ENCODE assay signal across 8 cellular contexts in the genomic region with DNA sequence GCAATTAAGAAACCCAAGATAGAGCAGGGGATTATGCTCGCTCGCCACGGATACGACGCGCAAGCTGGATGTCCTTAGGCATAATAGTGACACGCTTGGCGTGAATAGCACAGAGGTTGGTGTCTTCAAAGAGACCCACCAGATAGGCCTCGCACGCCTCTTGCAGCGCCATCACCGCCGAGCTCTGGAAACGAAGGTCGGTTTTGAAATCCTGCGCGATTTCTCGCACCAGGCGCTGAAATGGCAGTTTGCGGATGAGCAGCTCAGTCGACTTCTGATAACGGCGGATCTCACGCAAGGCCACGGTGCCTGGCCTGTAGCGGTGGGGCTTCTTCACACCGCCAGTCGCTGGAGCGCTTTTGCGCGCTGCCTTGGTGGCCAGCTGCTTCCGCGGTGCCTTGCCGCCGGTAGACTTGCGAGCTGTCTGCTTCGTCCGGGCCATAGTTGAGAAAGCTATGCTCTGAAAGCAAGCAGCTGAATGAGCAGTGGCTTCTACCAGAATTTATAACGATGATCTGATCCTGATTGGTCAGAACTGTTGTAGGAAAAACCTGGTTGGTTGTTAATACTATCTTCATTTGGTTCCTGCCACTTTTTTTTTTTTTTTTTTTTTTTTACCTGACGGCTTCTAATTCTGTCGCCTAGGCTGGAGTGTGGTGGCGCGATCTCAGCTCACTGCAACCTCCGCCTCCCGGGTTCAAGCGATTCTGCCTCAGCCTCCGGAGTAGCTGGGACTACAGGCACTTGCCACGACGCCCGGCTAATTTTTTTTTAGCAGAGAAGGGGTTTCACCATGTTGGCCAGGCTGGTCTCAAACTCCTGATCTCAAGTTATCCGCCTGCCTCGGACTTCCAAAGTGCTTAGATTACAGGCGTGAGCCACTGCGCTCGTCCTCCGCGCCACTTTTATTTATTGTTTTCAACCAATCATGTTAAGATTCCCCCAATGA. TPM values are rescaled to one million over a fixed set of nuclear protein-coding genes. Genes with fewer than 3 reads are reported as not detected.
DNase-seq lines count a peak whose midpoint lies in the region; ATAC-seq and TF ChIP-seq lines count a peak whose summit lies in the region.

No MANE protein-coding gene starts in this region.

- WGBS in heart right ventricle, 2 donors, result 3% methylated on average over 57 of the region's 57 CpGs

- H3K9me3 Mint-ChIP-seq in activated naive CD4-positive, alpha-beta T cell treated with anti-CD3 and anti-CD28 coated beads, Interleukin-2, amount 50 U/mL, for 24 hours, result peaks cover 3% of the 10 kb centered on the region

- H3K36me3 ChIP-seq in SJCRH30 (no peaks in the 10 kb centered on the region), heart right ventricle (no peaks in the 10 kb centered on the region)

- peaks cover 2% of the 10 kb centered on the region for H3K36me3 Mint-ChIP-seq in activated naive CD4-positive, alpha-beta T cell treated with anti-CD3 and anti-CD28 coated beads, Interleukin-2, amount 50 U/mL, for 24 hours

- DNase-seq in CMK (ENCODE audit: low read depth) (peak; percentile 82), SJCRH30 (peak; percentile 55 to 74), heart right ventricle (peak in 1 of 2 donors; percentile 33), sciatic nerve (ENCODE audit: low spot score) (no peak), T1000 (lab: John Stamatoyannopoulos, UW) (no peak)

- H3K4me3 ChIP-seq in SJCRH30 (peak overlapping the region; percentile 77), heart right ventricle (peak overlapping the region in 8 of 10 donors; percentile 31 to 69 (median 47))

- peak overlapping the region; percentile 4 for H3K27ac Mint-ChIP-seq in activated naive CD4-positive, alpha-beta T cell treated with anti-CD3 and anti-CD28 coated beads, Interleukin-2, amount 50 U/mL, for 24 hours

- intact Hi-C loops in heart right ventricle (cut with DNase I), result loop anchor here in 9 of 10 donors (5.0 to 10.0 kb wide), 11 partner anchors 53 to 766 kb away; partner anchors contain the start of gene ZNF184 (in 4 of the 9)
- intact Hi-C loops in sciatic nerve (cut with DNase I), result loop anchor here (10.0 kb wide), 1 partner anchor 706 kb away; no protein-coding TSS in a partner anchor

- H3K4me1 ChIP-seq in SJCRH30 (no peaks in the 10 kb centered on the region), heart right ventricle (peaks cover 0 to 42% (median 28%) of the 10 kb centered on the region in 9 donors)

- H3K9me3 ChIP-seq in SJCRH30 (replicated peaks) (no peaks in the 10 kb centered on the region), heart right ventricle (no peaks in the 10 kb centered on the region)

- peak overlapping the region; percentile 77 for H3K4me3 Mint-ChIP-seq in activated naive CD4-positive, alpha-beta T cell treated with anti-CD3 and anti-CD28 coated beads, Interleukin-2, amount 50 U/mL, for 24 hours

- ATAC-seq in GM19438 (IDR thresholded peaks at IDR 0.05; ENCODE audit: low read depth, unreplicated experiment), result peak; percentile 45
- peak; percentile 47 for ATAC-seq in HG03460 (IDR thresholded peaks at IDR 0.05; ENCODE audit: unreplicated experiment)
- ATAC-seq in heart right ventricle, result peak in 2 of 8 donors; percentile 12 to 13
- peak; percentile 8 for ATAC-seq in sciatic nerve

- H3K4me1 Mint-ChIP-seq in activated naive CD4-positive, alpha-beta T cell treated with anti-CD3 and anti-CD28 coated beads, Interleukin-2, amount 50 U/mL, for 24 hours, result peaks cover 20% of the 10 kb centered on the region

- H3K27me3 ChIP-seq in SJCRH30 (no peaks in the 10 kb centered on the region), heart right ventricle (peaks cover 3 to 73% (median 64%) of the 10 kb centered on the region in 7 donors)

- no peak for TF ChIP-seq CTCF in heart right ventricle (IDR thresholded peaks at IDR 0.05)

- H3K27me3 Mint-ChIP-seq in activated naive CD4-positive, alpha-beta T cell treated with anti-CD3 and anti-CD28 coated beads, Interleukin-2, amount 50 U/mL, for 24 hours, result no peaks in the 10 kb centered on the region

- H3K27ac ChIP-seq in SJCRH30 (0 out of 2 replicates have a peak overlapping the region, but pooled peaks have one; percentile 1), heart right ventricle (peak overlapping the region in 1 of 10 donors; percentile 92)

RNA-seq across cellular contexts. Expression of gene OR2B2, which starts 21.6 kb away (rescaled TPM):
- total RNA-seq in SJCRH30 (2014; rRNA removed; shearing (Covaris generic)), result not detected in 2 replicates
- total RNA-seq in heart right ventricle, result not detected
- polyA plus RNA-seq in heart right ventricle, result not detected
- total RNA-seq in sciatic nerve, result not detected

Comparison
In these comparisons a context has a peak if more than half of its experiments do, and no peak if none do; other contexts are left out.
1. DNase-seq: peak in CMK (single experiment) and SJCRH30 (2 of 2); none in sciatic nerve (single experiment) and T1000 (single experiment).